8 cellular contexts compared by ENCODE assay signal in genomic region chr13:109764474-109765292, GRCh38. TPM values are rescaled to one million over a fixed set of nuclear protein-coding genes. Genes with fewer than 3 reads are reported as not detected.
DNase-seq lines count a peak whose midpoint lies in the region; ATAC-seq and TF ChIP-seq lines count a peak whose summit lies in the region.

No MANE protein-coding gene starts in this region.

- 0 out of 2 replicates have a peak, but pooled peaks cover 4% of the 10 kb centered on the region for H3K36me3 Mint-ChIP-seq in HFFc6 (ENCODE audit: low read depth)
- H3K36me3 Mint-ChIP-seq in activated CD4-positive, alpha-beta memory T cell treated with anti-CD3 and anti-CD28 coated beads, Interleukin-2, amount 10 ng/mL, durations not matched to agents 7 days and 5 days (ENCODE audit: low read depth), result no peaks in the 10 kb centered on the region

- ATAC-seq in left cardiac atrium (peak; percentile 61 to 65), GM19328 (IDR thresholded peaks at IDR 0.05; ENCODE audit: unreplicated experiment) (no peak)

- H3K4me3 Mint-ChIP-seq in HFFc6, result peak overlapping the region; percentile 50; the same call in 1 of the 2 replicates
- no peak overlapping the region for H3K4me3 Mint-ChIP-seq in activated CD4-positive, alpha-beta memory T cell treated with anti-CD3 and anti-CD28 coated beads, Interleukin-2, amount 10 ng/mL, durations not matched to agents 7 days and 5 days

- no peaks in the 10 kb centered on the region; the same call in 1 of the 2 replicates for H3K27me3 Mint-ChIP-seq in HFFc6 (ENCODE audit: insufficient read depth)
- H3K27me3 Mint-ChIP-seq in activated CD4-positive, alpha-beta memory T cell treated with anti-CD3 and anti-CD28 coated beads, Interleukin-2, amount 10 ng/mL, durations not matched to agents 7 days and 5 days, result no peaks in the 10 kb centered on the region

- POLR2A ChIA-PET in activated CD4-positive, alpha-beta memory T cell treated with anti-CD3 and anti-CD28 coated beads, Interleukin-2, amount 10 ng/mL, durations not matched to agents 7 days and 5 days (lab: Charles Lee), result interaction anchor here (1.5 kb wide), 1 partner anchor 15 kb away, joined by 8 read pairs; no protein-coding TSS in a partner anchor

- H3K27ac Mint-ChIP-seq in HFFc6, result peak overlapping the region; percentile 85
- H3K27ac Mint-ChIP-seq in activated CD4-positive, alpha-beta memory T cell treated with anti-CD3 and anti-CD28 coated beads, Interleukin-2, amount 10 ng/mL, durations not matched to agents 7 days and 5 days, result peak overlapping the region; percentile 23

- CTCF ChIA-PET in activated CD4-positive, alpha-beta memory T cell treated with anti-CD3 and anti-CD28 coated beads, Interleukin-2, amount 10 ng/mL, durations not matched to agents 7 days and 5 days (lab: Charles Lee), result interaction anchor here (1.9 to 2.4 kb wide), 2 partner anchors 16 to 20 kb away, joined by 6 to 7 read pairs; no protein-coding TSS in a partner anchor

- H3K4me1 Mint-ChIP-seq in HFFc6 (ENCODE audit: low read depth), result peaks cover 45% of the 10 kb centered on the region
- H3K4me1 Mint-ChIP-seq in activated CD4-positive, alpha-beta memory T cell treated with anti-CD3 and anti-CD28 coated beads, Interleukin-2, amount 10 ng/mL, durations not matched to agents 7 days and 5 days, result peaks cover 15% of the 10 kb centered on the region

- DNase-seq in AG10803 (ENCODE audit: low read depth), result no peak
- DNase-seq in HFFc6, result peak; percentile 69
- DNase-seq in activated CD4-positive, alpha-beta memory T cell treated with anti-CD3 and anti-CD28 coated beads, Interleukin-2, amount 10 ng/mL, durations not matched to agents 7 days and 5 days, result peak; percentile 24
- no peak for DNase-seq in left cardiac atrium
- DNase-seq in GM03348 (ENCODE audit: low spot score), result no peak
- no peak for DNase-seq in stimulated activated CD4-positive, alpha-beta T cell treated with anti-CD3 and anti-CD28 coated beads, Interleukin-4, amount 100 ng/mL, for 1 hour
- no peak for DNase-seq in stimulated activated CD4-positive, alpha-beta T cell treated with anti-CD3 and anti-CD28 coated beads, Interleukin-2, amount 100 ng/mL, for 24 hours

- H3K4me3 ChIP-seq in AG10803 (ENCODE audit: low read length), result no peak overlapping the region

- no peaks in the 10 kb centered on the region for H3K9me3 Mint-ChIP-seq in HFFc6
- no peaks in the 10 kb centered on the region for H3K9me3 Mint-ChIP-seq in activated CD4-positive, alpha-beta memory T cell treated with anti-CD3 and anti-CD28 coated beads, Interleukin-2, amount 10 ng/mL, durations not matched to agents 7 days and 5 days

- TF ChIP-seq CTCF in AG10803 (conservative IDR thresholded peaks at IDR 0.05; ENCODE audit: low read length), result peak; percentile 17; the same call in 1 of the 2 replicates
- peak; percentile 62 for TF ChIP-seq CTCF in HFFc6 (IDR thresholded peaks at IDR 0.05)

- intact Hi-C loops in left cardiac atrium (cut with DNase I), result no loop called here

RNA-seq across cellular contexts. Expression of gene IRS2, which starts 21.7 kb away (rescaled TPM):
- total RNA-seq in HFFc6 (2021; fragmentation: NEBNext Ultra II Directional; extraction: Animal tissue kit (Norgen Biotek cat#: 25700)), result 10 to 100 TPM in 1 of 6 experiments, 1 to 10 TPM in 5; 5.2 to 11.1 (median 5.5) TPM
- 1 to 10 TPM; 7.9 to 8.1 TPM for total RNA-seq in activated CD4-positive, alpha-beta memory T cell treated with anti-CD3 and anti-CD28 coated beads, Interleukin-2, amount 10 ng/mL, durations not matched to agents 7 days and 5 days
- 10 to 100 TPM; 27.9 to 29.6 TPM for total RNA-seq in left cardiac atrium

Comparison
In these comparisons a context has a peak if more than half of its experiments do, and no peak if none do; other contexts are left out.
1. DNase-seq: peak in HFFc6 (single experiment) and activated CD4-positive, alpha-beta memory T cell treated with anti-CD3 and anti-CD28 coated beads, Interleukin-2, amount 10 ng/mL, durations not matched to agents 7 days and 5 days (single experiment); none in AG10803 (single experiment), left cardiac atrium (single experiment), GM03348 (single experiment), stimulated activated CD4-positive, alpha-beta T cell treated with anti-CD3 and anti-CD28 coated beads, Interleukin-4, amount 100 ng/mL, for 1 hour (single experiment) and stimulated activated CD4-positive, alpha-beta T cell treated with anti-CD3 and anti-CD28 coated beads, Interleukin-2, amount 100 ng/mL, for 24 hours (0 of 2).